8 cellular contexts compared by ENCODE assay signal in genomic region chr19:40464059-40465024, GRCh38. TPM values are rescaled to one million over a fixed set of nuclear protein-coding genes. Genes with fewer than 3 reads are reported as not detected.
DNase-seq lines count a peak whose midpoint lies in the region; ATAC-seq and TF ChIP-seq lines count a peak whose summit lies in the region.

No MANE protein-coding gene starts in this region.

- WGBS in tibial nerve, 2 donors = 26 to 29% methylated on average over 11 of the region's 11 CpGs

- DNase-seq in ELR (ENCODE audit: low read depth) = peak; percentile 94
- peak; percentile 76 for DNase-seq in NAMALWA (ENCODE audit: low spot score)
- DNase-seq in SKM-1 (lab: John Stamatoyannopoulos, UW; ENCODE audit: unreplicated experiment) = peak; percentile 42
- peak; percentile 43 for DNase-seq in activated naive CD8-positive, alpha-beta T cell treated with anti-CD3 and anti-CD28 coated beads, Interleukin-2, amount 50 U/mL, for 16 hours (ENCODE audit: low read depth, low spot score)
- DNase-seq in Right ventricle myocardium inferior (ENCODE audit: missing footprints) = peak; percentile 79
- peak; percentile 87 to 95 for DNase-seq in tibial nerve (ENCODE audit: low spot score in 2 of 2)

- peak overlapping the region; percentile 95 for H2AFZ ChIP-seq in parathyroid adenoma

- peak in 1 of 2 donors; percentile 48 for TF ChIP-seq EP300 in tibial nerve (IDR thresholded peaks at IDR 0.05)

- no peaks in the 10 kb centered on the region for H3K79me2 ChIP-seq in parathyroid adenoma

- H3K27ac ChIP-seq in parathyroid adenoma (peak overlapping the region; percentile 87), tibial nerve (peak overlapping the region; percentile 92 to 99 (median 96))

- H3K9me3 ChIP-seq in parathyroid adenoma (ENCODE audit: control insufficient read depth, low read length) = no peaks in the 10 kb centered on the region
- H3K9me3 ChIP-seq in tibial nerve = no peaks in the 10 kb centered on the region

- TF ChIP-seq CTCF in parathyroid adenoma (IDR thresholded peaks at IDR 0.05) = peak; percentile 96
- TF ChIP-seq CTCF in tibial nerve (IDR thresholded peaks at IDR 0.05) = peak; percentile 77 to 89 (median 84)

- TF ChIP-seq POLR2A in tibial nerve (IDR thresholded peaks at IDR 0.05) = no peak

- no peak overlapping the region for H3K9ac ChIP-seq in parathyroid adenoma

- intact Hi-C loops in Right ventricle myocardium inferior (cut with DNase I) = loop anchor here (1.0 to 5.0 kb wide), 3 partner anchors 20 to 133 kb away; partner anchors contain the start of gene SERTAD3

- H3K4me3 ChIP-seq in parathyroid adenoma (ENCODE audit: low read depth, low read length) (peak overlapping the region; percentile 67), tibial nerve (peak overlapping the region; percentile 59 to 94 (median 78))

- H3K36me3 ChIP-seq in parathyroid adenoma (ENCODE audit: control insufficient read depth, insufficient read depth, low read length) (no peaks in the 10 kb centered on the region), tibial nerve (no peaks in the 10 kb centered on the region)

- H3K27me3 ChIP-seq in parathyroid adenoma (ENCODE audit: control insufficient read depth, insufficient read depth, low read length) (no peaks in the 10 kb centered on the region), tibial nerve (no peaks in the 10 kb centered on the region)

- ATAC-seq in Right ventricle myocardium inferior (no peak), HG02798 (IDR thresholded peaks at IDR 0.05; ENCODE audit: poor library complexity, unreplicated experiment) (no peak)

- H3K4me1 ChIP-seq in parathyroid adenoma (peaks cover 13% of the 10 kb centered on the region), tibial nerve (peaks cover 0 to 40% (median 29%) of the 10 kb centered on the region in 4 donors)

- H3K4me2 ChIP-seq in parathyroid adenoma (ENCODE audit: low read length) = peak overlapping the region; percentile 74

RNA-seq across cellular contexts. Expression of gene BLVRB, which starts 1.2 kb away (rescaled TPM):
- total RNA-seq in Right ventricle myocardium inferior (127 TPM), tibial nerve (100 to 1,000 TPM; 219 to 299 (median 244) TPM)

RNA-seq across cellular contexts. Expression of gene SPTBN4, which starts 2.5 kb away (rescaled TPM):
- total RNA-seq in Right ventricle myocardium inferior (5.1 TPM), tibial nerve (10 to 100 TPM; 14.9 to 24.0 (median 19.7) TPM)

RNA-seq across cellular contexts. Expression of gene SERTAD3, which starts 20.2 kb away (rescaled TPM):
- 28.2 TPM for total RNA-seq in Right ventricle myocardium inferior
- 10 to 100 TPM; 15.6 to 23.4 (median 19.9) TPM for total RNA-seq in tibial nerve

RNA-seq across cellular contexts. Expression of gene SERTAD1, which starts 38.5 kb away (rescaled TPM):
- 12.0 TPM for total RNA-seq in Right ventricle myocardium inferior
- 10 to 100 TPM; 18.9 to 22.2 (median 20.4) TPM for total RNA-seq in tibial nerve

RNA-seq across cellular contexts. Expression of gene PRX, which starts 51.2 kb away (rescaled TPM):
- total RNA-seq in Right ventricle myocardium inferior (3.5 TPM), tibial nerve (100 to 1,000 TPM; 454 to 667 (median 548) TPM)

Comparison
In these comparisons a context has a peak if more than half of its experiments do, and no peak if none do; other contexts are left out.
1. DNase-seq: peak in every context shown above with its lines; median percentile 94 in ELR; 91 in tibial nerve; 79 in Right ventricle myocardium inferior; 76 in NAMALWA; 43 in activated naive CD8-positive, alpha-beta T cell treated with anti-CD3 and anti-CD28 coated beads, Interleukin-2, amount 50 U/mL, for 16 hours; 42 in SKM-1.